ENCODE assay signal across 8 cellular contexts in genomic region chr6:34284563-34285545, GRCh38. TPM values are rescaled to one million over a fixed set of nuclear protein-coding genes. Genes with fewer than 3 reads are reported as not detected.
DNase-seq lines count a peak whose midpoint lies in the region; ATAC-seq and TF ChIP-seq lines count a peak whose summit lies in the region.

No MANE protein-coding gene starts in this region.

- H3K27ac ChIP-seq in ascending aorta (no peak overlapping the region), substantia nigra (ENCODE audit: low read depth, low read length, poor library complexity, severe bottlenecking) (peak overlapping the region; percentile 63)

- H3K9me3 ChIP-seq in ascending aorta, result no peaks in the 10 kb centered on the region

- H3K4me1 ChIP-seq in ascending aorta, result peaks cover 0 to 2% of the 10 kb centered on the region in 2 donors

- H3K4me3 ChIP-seq in ascending aorta, result no peak overlapping the region

- DNase-seq in NCI-H82 (lab: John Stamatoyannopoulos, UW) (peak; percentile 11), NCI-H82 treated with DMSO at 0.1 percent for 48 hours (lab: John Stamatoyannopoulos, UW; ENCODE audit: unreplicated experiment) (no peak), ascending aorta (ENCODE audit: low spot score in 2 of 2) (peak; percentile 10 to 68), iris pigment epithelial cell (ENCODE audit: low read depth) (peak; percentile 89), substantia nigra (lab: John Stamatoyannopoulos, UW) (peak in 32 of 49 donors; percentile 9 to 64 (median 30)), NCI-H446 (lab: John Stamatoyannopoulos, UW) (no peak), ACHN (no peak)

- intact Hi-C loops in ascending aorta (cut with DNase I), result no loop called here

- peaks cover 6 to 19% of the 10 kb centered on the region in 2 donors for H3K36me3 ChIP-seq in ascending aorta

- no peaks in the 10 kb centered on the region for H3K27me3 ChIP-seq in ascending aorta

- TF ChIP-seq CTCF in ascending aorta (IDR thresholded peaks at IDR 0.05), result no peak

- in situ Hi-C loops in ACHN (cut with HindIII; ENCODE audit: low pct_ligation_motif_present, low pct_unique_long_range_greater_than_20kb, low sequenced_read_pairs), result no loop called here

- ATAC-seq in HG03469 (IDR thresholded peaks at IDR 0.05; ENCODE audit: unreplicated experiment), result no peak

RNA-seq across cellular contexts. Expression of gene SMIM29, which starts 36.0 kb away (rescaled TPM):
- total RNA-seq in ascending aorta, result 9.2 TPM

RNA-seq across cellular contexts. Expression of gene HMGA1, which starts 48.2 kb away (rescaled TPM):
- 21.4 TPM for total RNA-seq in ascending aorta

Comparison
In these comparisons a context has a peak if more than half of its experiments do, and no peak if none do; other contexts are left out.
1. DNase-seq: peak in NCI-H82 (single experiment), ascending aorta (2 of 2), iris pigment epithelial cell (single experiment) and substantia nigra (32 of 49); none in NCI-H82 treated with DMSO at 0.1 percent for 48 hours (single experiment), NCI-H446 (0 of 2) and ACHN (single experiment).